Comparison of ENCODE assay signal across 22 cellular contexts in the genomic region with DNA sequence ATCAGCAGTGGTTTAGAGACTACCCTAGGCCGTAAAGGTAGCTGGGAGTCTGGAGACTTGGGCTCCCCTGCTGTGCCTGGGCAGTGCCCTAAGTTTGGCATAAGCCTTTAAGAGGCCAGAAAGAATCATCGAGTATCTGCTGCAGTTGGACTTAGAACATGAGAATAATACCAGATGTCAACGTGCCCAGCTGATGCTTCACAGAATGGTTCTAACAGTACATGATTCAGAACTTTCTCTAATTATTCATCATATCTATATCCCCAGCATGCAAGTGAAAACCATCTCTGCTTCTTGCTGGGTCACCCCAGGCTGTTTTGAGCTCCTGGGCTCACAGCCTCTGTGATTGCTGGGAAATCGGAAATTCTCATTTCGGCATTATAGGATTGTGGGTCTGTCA.
DNase-seq lines count a peak whose midpoint lies in the region; TF ChIP-seq lines count a peak whose summit lies in the region.
"Had no signal": no experiment of that assay in that cellular context is flagged by ENCODE, and none has a peak within 500 bp of the region (broad histone marks: within the 10 kb centered on the region; RNA-seq: fewer than 3 reads in every experiment).

No MANE protein-coding gene starts in this region.

- no peaks in the 10 kb centered on the region for H3K4me1 ChIP-seq in mesendoderm (ENCODE audit: control insufficient read depth, low read depth, low read length)

- H3K9me3 Mint-ChIP-seq in activated naive CD4-positive, alpha-beta T cell treated with anti-CD3 and anti-CD28 coated beads, Interleukin-2, amount 50 U/mL, for 24 hours, result no peaks in the 10 kb centered on the region
- H3K9me3 Mint-ChIP-seq in activated T-helper 2 cell treated with anti-CD3 and anti-CD28 coated beads, Interferon-gamma antibody, Interleukin-2, Interleukin-4, amounts not matched to agents 10 μg/mL and 5 μg/mL and 100 μg/mL, durations not matched to agents 14 hours and 24 hours and 36 hours, result no peaks in the 10 kb centered on the region
- H3K9me3 Mint-ChIP-seq in type B pancreatic cell, result no peaks in the 10 kb centered on the region
- H3K9me3 Mint-ChIP-seq: activated B cell treated with CpG ODN at 0.5 μM for 24 hours, HFFc6 had no signal

- no peak overlapping the region for H2BK15ac ChIP-seq in mesendoderm (replicated peaks; ENCODE audit: low read depth)

- H3K18ac ChIP-seq in mesendoderm (ENCODE audit: low read length), result no peak overlapping the region

- no peak overlapping the region for H4K8ac ChIP-seq in mesendoderm (ENCODE audit: low read depth, low read length)

- H2BK5ac ChIP-seq in mesendoderm (ENCODE audit: low read length), result no peak overlapping the region

- peak overlapping the region; percentile 69 for H3K27ac Mint-ChIP-seq in activated naive CD4-positive, alpha-beta T cell treated with anti-CD3 and anti-CD28 coated beads, Interleukin-2, amount 50 U/mL, for 24 hours
- H3K27ac Mint-ChIP-seq in activated T-helper 2 cell treated with anti-CD3 and anti-CD28 coated beads, Interferon-gamma antibody, Interleukin-2, Interleukin-4, amounts not matched to agents 10 μg/mL and 5 μg/mL and 100 μg/mL, durations not matched to agents 14 hours and 24 hours and 36 hours, result peak overlapping the region; percentile 47
- H3K27ac Mint-ChIP-seq in type B pancreatic cell, result peak overlapping the region; percentile 77
- H3K27ac Mint-ChIP-seq: activated B cell treated with CpG ODN at 0.5 μM for 24 hours, HFFc6 had no signal

- no peaks in the 10 kb centered on the region for H3K27me3 ChIP-seq in mesendoderm (ENCODE audit: insufficient read depth, low read length, poor library complexity)
- H3K27me3 ChIP-seq: BLaER1 treated with 17β-estradiol and CSF1 and Interleukin-3, amounts not matched to agents 10 nM and 100 nM; brain microvascular endothelial cell; hepatocyte; Peyer's patch; vagina had no signal

- no peak overlapping the region for H4K5ac ChIP-seq in mesendoderm (ENCODE audit: low read length)

- H3K36me3 ChIP-seq in mesendoderm (ENCODE audit: control insufficient read depth, insufficient read depth, low read length), result no peaks in the 10 kb centered on the region
- H3K36me3 ChIP-seq: brain microvascular endothelial cell, vagina had no signal

- H3K27ac ChIP-seq in mesendoderm (ENCODE audit: low read depth, low read length), result no peak overlapping the region
- H3K27ac ChIP-seq: BLaER1 treated with 17β-estradiol and CSF1 and Interleukin-3, amounts not matched to agents 10 nM and 100 nM; brain microvascular endothelial cell; hepatocyte; Peyer's patch; vagina had no signal

- no peak overlapping the region for H3K4me3 ChIP-seq in foreskin fibroblast (ENCODE audit: low read depth in 1 of 2, low read length in 2 of 2)
- H3K4me3 ChIP-seq in mesendoderm (ENCODE audit: low read length), result no peak overlapping the region
- H3K4me3 ChIP-seq: BLaER1 treated with 17β-estradiol and CSF1 and Interleukin-3, amounts not matched to agents 10 nM and 100 nM; hepatocyte; mucosa of descending colon; Peyer's patch; smooth muscle cell; vagina had no signal

- H3K4me3 Mint-ChIP-seq in activated naive CD4-positive, alpha-beta T cell treated with anti-CD3 and anti-CD28 coated beads, Interleukin-2, amount 50 U/mL, for 24 hours, result peak overlapping the region; percentile 12
- H3K4me3 Mint-ChIP-seq in activated T-helper 2 cell treated with anti-CD3 and anti-CD28 coated beads, Interferon-gamma antibody, Interleukin-2, Interleukin-4, amounts not matched to agents 10 μg/mL and 5 μg/mL and 100 μg/mL, durations not matched to agents 14 hours and 24 hours and 36 hours (ENCODE audit: low read depth), result no peak overlapping the region
- no peak overlapping the region for H3K4me3 Mint-ChIP-seq in type B pancreatic cell
- H3K4me3 Mint-ChIP-seq: activated B cell treated with CpG ODN at 0.5 μM for 24 hours, HFFc6 had no signal

- H2BK120ac ChIP-seq in mesendoderm (ENCODE audit: low read depth, low read length), result no peak overlapping the region

- peaks cover 98% of the 10 kb centered on the region for H3K4me1 Mint-ChIP-seq in activated naive CD4-positive, alpha-beta T cell treated with anti-CD3 and anti-CD28 coated beads, Interleukin-2, amount 50 U/mL, for 24 hours
- peaks cover 77% of the 10 kb centered on the region for H3K4me1 Mint-ChIP-seq in activated T-helper 2 cell treated with anti-CD3 and anti-CD28 coated beads, Interferon-gamma antibody, Interleukin-2, Interleukin-4, amounts not matched to agents 10 μg/mL and 5 μg/mL and 100 μg/mL, durations not matched to agents 14 hours and 24 hours and 36 hours (ENCODE audit: low read depth)
- H3K4me1 Mint-ChIP-seq in type B pancreatic cell (ENCODE audit: unreplicated experiment), result peaks cover 38% of the 10 kb centered on the region

- H3K4me2 ChIP-seq in mesendoderm (ENCODE audit: low read length), result no peak overlapping the region
- H3K4me2 ChIP-seq: BLaER1 treated with 17β-estradiol and CSF1 and Interleukin-3, amounts not matched to agents 10 nM and 100 nM; hepatocyte; smooth muscle cell had no signal

- no peak overlapping the region for H2AK5ac ChIP-seq in mesendoderm (ENCODE audit: low read length)

- peaks cover 11% of the 10 kb centered on the region for H3K36me3 Mint-ChIP-seq in activated naive CD4-positive, alpha-beta T cell treated with anti-CD3 and anti-CD28 coated beads, Interleukin-2, amount 50 U/mL, for 24 hours
- peaks cover 50% of the 10 kb centered on the region for H3K36me3 Mint-ChIP-seq in activated T-helper 2 cell treated with anti-CD3 and anti-CD28 coated beads, Interferon-gamma antibody, Interleukin-2, Interleukin-4, amounts not matched to agents 10 μg/mL and 5 μg/mL and 100 μg/mL, durations not matched to agents 14 hours and 24 hours and 36 hours (ENCODE audit: low read depth)
- H3K36me3 Mint-ChIP-seq in type B pancreatic cell, result peaks cover 10% of the 10 kb centered on the region

- intact Hi-C loops in activated T-helper 2 cell treated with anti-CD3 and anti-CD28 coated beads, Interferon-gamma antibody, Interleukin-2, Interleukin-4, amounts not matched to agents 10 μg/mL and 5 μg/mL and 100 μg/mL, durations not matched to agents 14 hours and 24 hours and 36 hours (cut with micrococcal nuclease), result no loop called here

- H3K9ac ChIP-seq in mesendoderm (ENCODE audit: low read length), result no peak overlapping the region
- H3K9ac ChIP-seq: BLaER1 treated with 17β-estradiol and CSF1 and Interleukin-3, amounts not matched to agents 10 nM and 100 nM had no signal

- H3K4ac ChIP-seq in mesendoderm (ENCODE audit: low read depth, low read length), result no peak overlapping the region

- WGBS in mesendoderm (ENCODE audit: extremely low coverage, insufficient coverage, low lambda C conversion rate), result no CpG with 5 or more reads among the region's 5 CpGs

- H3K79me1 ChIP-seq in mesendoderm (ENCODE audit: low read length), result peaks cover 34% of the 10 kb centered on the region

- H3K56ac ChIP-seq in mesendoderm (ENCODE audit: low read length), result no peak overlapping the region

- DNase-seq in activated naive CD4-positive, alpha-beta T cell treated with Interleukin-2 at 50 U/mL for 16 hours, result no peak
- no peak for DNase-seq in activated T-helper 2 cell treated with anti-CD3 and anti-CD28 coated beads, Interferon-gamma antibody, Interleukin-2, Interleukin-4, amounts not matched to agents 10 μg/mL and 5 μg/mL and 100 μg/mL, durations not matched to agents 14 hours and 24 hours and 36 hours (ENCODE audit: low spot score)
- peak; percentile 13 to 51 for DNase-seq in foreskin fibroblast
- no peak for DNase-seq in type B pancreatic cell (ENCODE audit: extremely low spot score, unreplicated experiment)
- DNase-seq in NCI-H146 treated with DMSO at 0.1 percent for 48 hours (lab: John Stamatoyannopoulos, UW; ENCODE audit: unreplicated experiment), result no peak
- DNase-seq in NCI-H524 treated with DMSO at 0.1 percent for 48 hours (lab: John Stamatoyannopoulos, UW), result no peak
- no peak for DNase-seq in mesendoderm
- DNase-seq: ACHN; activated B cell treated with CpG ODN at 0.5 μM for 24 hours; brain microvascular endothelial cell; GDM1; HFFc6; mucosa of descending colon; NCI-H510A; NK-92 treated with Interleukin-12 subunit alpha and Interleukin-12 subunit beta, amount 100 ng/mL, for 24 hours; Peyer's patch; stimulated activated CD4-positive, alpha-beta T cell treated with anti-CD3 and anti-CD28 coated beads, Interleukin-4, amount 100 ng/mL, for 4 hours had no signal

- no peaks in the 10 kb centered on the region for H3K27me3 Mint-ChIP-seq in activated naive CD4-positive, alpha-beta T cell treated with anti-CD3 and anti-CD28 coated beads, Interleukin-2, amount 50 U/mL, for 24 hours
- H3K27me3 Mint-ChIP-seq in activated T-helper 2 cell treated with anti-CD3 and anti-CD28 coated beads, Interferon-gamma antibody, Interleukin-2, Interleukin-4, amounts not matched to agents 10 μg/mL and 5 μg/mL and 100 μg/mL, durations not matched to agents 14 hours and 24 hours and 36 hours (ENCODE audit: low read depth), result no peaks in the 10 kb centered on the region
- no peaks in the 10 kb centered on the region for H3K27me3 Mint-ChIP-seq in type B pancreatic cell
- H3K27me3 Mint-ChIP-seq: activated B cell treated with CpG ODN at 0.5 μM for 24 hours had no signal

- TF ChIP-seq CTCF in foreskin fibroblast (IDR thresholded peaks at IDR 0.05; ENCODE audit: low read depth, low read length) (no peak), type B pancreatic cell (conservative IDR thresholded peaks at IDR 0.05) (no peak)

- peaks cover 12% of the 10 kb centered on the region for H3K79me2 ChIP-seq in mesendoderm (ENCODE audit: control insufficient read depth, insufficient read depth, low read length)

- H3K23ac ChIP-seq in mesendoderm (ENCODE audit: low read length), result no peak overlapping the region

Comparison
In these comparisons a context has a peak if more than half of its experiments do, and no peak if none do; other contexts are left out.
1. DNase-seq: peak in foreskin fibroblast (2 of 2); none in activated naive CD4-positive, alpha-beta T cell treated with Interleukin-2 at 50 U/mL for 16 hours (single experiment), activated T-helper 2 cell treated with anti-CD3 and anti-CD28 coated beads, Interferon-gamma antibody, Interleukin-2, Interleukin-4, amounts not matched to agents 10 μg/mL and 5 μg/mL and 100 μg/mL, durations not matched to agents 14 hours and 24 hours and 36 hours (single experiment), type B pancreatic cell (single experiment), NCI-H146 treated with DMSO at 0.1 percent for 48 hours (single experiment), NCI-H524 treated with DMSO at 0.1 percent for 48 hours (single experiment) and mesendoderm (single experiment).
2. Peak in every context shown above with its lines, with median percentiles within 50 percentile points of each other: H3K27ac Mint-ChIP-seq.